8 cellular contexts compared by ENCODE assay signal in genomic region chr14:67620217-67620789, GRCh38. TPM values are rescaled to one million over a fixed set of nuclear protein-coding genes. Genes with fewer than 3 reads are reported as not detected.
DNase-seq lines count a peak whose midpoint lies in the region; ATAC-seq and TF ChIP-seq lines count a peak whose summit lies in the region.

No MANE protein-coding gene starts in this region.

- 5% methylated on average over 11 to 19 of the region's 19 CpGs for WGBS in endodermal cell (ENCODE audit: insufficient coverage in 1 of 2, insufficient read length in 1 of 2), 2 experiments
- WGBS in aorta, 2 donors, result 2 to 3% methylated on average over 19 of the region's 19 CpGs

- H3K9me3 ChIP-seq in Panc1 (ENCODE audit: control insufficient read depth, insufficient read depth, low read depth, low read length) (no peaks in the 10 kb centered on the region), endodermal cell (ENCODE audit: control insufficient read depth, low read length) (no peaks in the 10 kb centered on the region), muscle layer of duodenum (ENCODE audit: control insufficient read depth in 1 of 2, low read length in 2 of 2) (no peaks in the 10 kb centered on the region), aorta (ENCODE audit: control insufficient read depth, low read length) (no peaks in the 10 kb centered on the region)

- no peaks in the 10 kb centered on the region for H3K9me3 Mint-ChIP-seq in activated CD4-positive, alpha-beta T cell treated with anti-CD3 and anti-CD28 coated beads, Interleukin-2, amount 10 ng/mL, durations not matched to agents 7 days and 5 days
- peaks cover 5% of the 10 kb centered on the region for H3K9me3 Mint-ChIP-seq in endodermal cell

- intact Hi-C loops in Panc1 (cut with micrococcal nuclease; ENCODE audit: unreplicated experiment), result no loop called here
- intact Hi-C loops in aorta (cut with DNase I), result no loop called here

- no peak overlapping the region for H3K27ac ChIP-seq in Panc1 (ENCODE audit: low read length)
- no peak overlapping the region for H3K27ac ChIP-seq in endodermal cell (ENCODE audit: low read depth, low read length)
- no peak overlapping the region for H3K27ac ChIP-seq in muscle layer of duodenum (ENCODE audit: low read length)
- peak overlapping the region in 1 of 2 donors; percentile 66 for H3K27ac ChIP-seq in aorta (ENCODE audit: low read depth in 1 of 2, low read length in 2 of 2)

- peak overlapping the region; percentile 4 for H3K27ac Mint-ChIP-seq in activated CD4-positive, alpha-beta T cell treated with anti-CD3 and anti-CD28 coated beads, Interleukin-2, amount 10 ng/mL, durations not matched to agents 7 days and 5 days
- H3K27ac Mint-ChIP-seq in endodermal cell, result peak overlapping the region; percentile 97

- no TSS peak for BruUV-seq in Panc1 (replicated peaks; lab: Mats Ljungman, UMichigan)

- no peaks in the 10 kb centered on the region for H3K27me3 ChIP-seq in Panc1 (ENCODE audit: control insufficient read depth, insufficient read depth, low read length)
- peaks cover 12% of the 10 kb centered on the region for H3K27me3 ChIP-seq in endodermal cell (ENCODE audit: control insufficient read depth, insufficient read depth, low read length, poor library complexity, severe bottlenecking)
- H3K27me3 ChIP-seq in muscle layer of duodenum (ENCODE audit: low read depth, low read length), result no peaks in the 10 kb centered on the region
- no peaks in the 10 kb centered on the region for H3K27me3 ChIP-seq in aorta (ENCODE audit: control insufficient read depth in 1 of 2, insufficient read depth in 2 of 2, low read length in 1 of 2)

- peaks cover 33% of the 10 kb centered on the region for H3K4me1 Mint-ChIP-seq in activated CD4-positive, alpha-beta T cell treated with anti-CD3 and anti-CD28 coated beads, Interleukin-2, amount 10 ng/mL, durations not matched to agents 7 days and 5 days
- peaks cover 17% of the 10 kb centered on the region for H3K4me1 Mint-ChIP-seq in endodermal cell

- peak; percentile 33 for ATAC-seq in Panc1
- peak; percentile 36 for ATAC-seq in aorta (ENCODE audit: low FRiP score)
- ATAC-seq in HG03159 (IDR thresholded peaks at IDR 0.05; ENCODE audit: unreplicated experiment), result no peak

- DNase-seq in activated CD4-positive, alpha-beta T cell treated with anti-CD3 and anti-CD28 coated beads, Interleukin-2, amount 10 ng/mL, durations not matched to agents 7 days and 5 days, result peak; percentile 10
- DNase-seq in activated CD4-positive, alpha-beta T cell treated with anti-CD3 and anti-CD28 coated beads for 48 hours, result no peak
- DNase-seq in Panc1 (ENCODE audit: low read depth, low spot score) (no peak), endodermal cell (peak; percentile 84), aorta (peak in 1 of 2 donors; percentile 77), NCI-H446 (lab: John Stamatoyannopoulos, UW) (no peak)

- CTCF ChIA-PET in activated CD4-positive, alpha-beta T cell treated with anti-CD3 and anti-CD28 coated beads, Interleukin-2, amount 10 ng/mL, durations not matched to agents 7 days and 5 days (lab: Charles Lee), result interaction anchor here (0.5 to 4.7 kb wide), 6 partner anchors 39 to 260 kb away, joined by 3 to 26 read pairs (median 4); partner anchors contain the start of genes ATP6V1D, EIF2S1 and RDH11
- CTCF ChIA-PET in Panc1 (lab: Charles Lee), result interaction anchor here (0.6 to 0.9 kb wide), 3 partner anchors 37 to 107 kb away, joined by 3 to 4 read pairs (median 3); no protein-coding TSS in a partner anchor

- in situ Hi-C loops in Panc1 (cut with HindIII; ENCODE audit: low pct_unique_long_range_greater_than_20kb, low sequenced_read_pairs), result no loop called here

- no peaks in the 10 kb centered on the region for H3K36me3 ChIP-seq in Panc1 (ENCODE audit: control insufficient read depth, insufficient read depth, low read length)
- no peaks in the 10 kb centered on the region for H3K36me3 ChIP-seq in endodermal cell (ENCODE audit: control insufficient read depth, insufficient read depth, low read length)
- H3K36me3 ChIP-seq in muscle layer of duodenum (ENCODE audit: control insufficient read depth in 1 of 2, insufficient read depth in 2 of 2, low read length in 2 of 2), result no peaks in the 10 kb centered on the region
- H3K36me3 ChIP-seq in aorta (ENCODE audit: control insufficient read depth in 1 of 2, insufficient read depth in 2 of 2, low read length in 1 of 2), result no peaks in the 10 kb centered on the region

- H3K36me3 Mint-ChIP-seq in activated CD4-positive, alpha-beta T cell treated with anti-CD3 and anti-CD28 coated beads, Interleukin-2, amount 10 ng/mL, durations not matched to agents 7 days and 5 days (ENCODE audit: low read depth), result no peaks in the 10 kb centered on the region
- H3K36me3 Mint-ChIP-seq in endodermal cell (ENCODE audit: low read depth), result peaks cover 17% of the 10 kb centered on the region

- H3K9ac ChIP-seq in endodermal cell (ENCODE audit: extremely low read depth, low read length, poor library complexity, severe bottlenecking), result peak overlapping the region; percentile 73

- H3K4me3 Mint-ChIP-seq in activated CD4-positive, alpha-beta T cell treated with anti-CD3 and anti-CD28 coated beads, Interleukin-2, amount 10 ng/mL, durations not matched to agents 7 days and 5 days, result peak overlapping the region; percentile 75
- peak overlapping the region; percentile 79 for H3K4me3 Mint-ChIP-seq in endodermal cell

- peaks cover 9% of the 10 kb centered on the region for H3K4me1 ChIP-seq in Panc1 (ENCODE audit: control insufficient read depth, insufficient read depth, low read length)
- H3K4me1 ChIP-seq in endodermal cell (ENCODE audit: control insufficient read depth, insufficient read depth, low read length), result peaks cover 13% of the 10 kb centered on the region
- H3K4me1 ChIP-seq in muscle layer of duodenum (ENCODE audit: control insufficient read depth in 1 of 2, insufficient read depth in 2 of 2, low read length in 2 of 2), result peaks cover 6 to 26% of the 10 kb centered on the region in 2 donors
- peaks cover 0 to 2% of the 10 kb centered on the region in 2 donors for H3K4me1 ChIP-seq in aorta (ENCODE audit: control insufficient read depth in 1 of 2, insufficient read depth in 2 of 2, low read length in 2 of 2)

- H3K4me3 ChIP-seq in Panc1 (ENCODE audit: low read depth in 2 of 2, low read length in 2 of 2) (peak overlapping the region; percentile 58 to 71), endodermal cell (ENCODE audit: low read length) (peak overlapping the region; percentile 87), muscle layer of duodenum (ENCODE audit: low read depth in 1 of 2, low read length in 2 of 2) (peak overlapping the region; percentile 64 to 75), aorta (ENCODE audit: low read length in 2 of 2) (peak overlapping the region; percentile 29 to 42)

- peaks cover 14% of the 10 kb centered on the region for H3K27me3 Mint-ChIP-seq in activated CD4-positive, alpha-beta T cell treated with anti-CD3 and anti-CD28 coated beads, Interleukin-2, amount 10 ng/mL, durations not matched to agents 7 days and 5 days
- H3K27me3 Mint-ChIP-seq in endodermal cell (ENCODE audit: insufficient read depth), result peaks cover 18% of the 10 kb centered on the region

- no peak for TF ChIP-seq CTCF in Panc1 (IDR thresholded peaks at IDR 0.05)
- no peak for TF ChIP-seq CTCF in endodermal cell (conservative IDR thresholded peaks at IDR 0.05)

- POLR2A ChIA-PET in activated CD4-positive, alpha-beta T cell treated with anti-CD3 and anti-CD28 coated beads, Interleukin-2, amount 10 ng/mL, durations not matched to agents 7 days and 5 days (lab: Charles Lee), result interaction anchor here (0.7 kb wide), 1 partner anchor 31 kb away, joined by 3 read pairs; no protein-coding TSS in a partner anchor
- POLR2A ChIA-PET in Panc1 (lab: Charles Lee), result no interaction called here

RNA-seq across cellular contexts. Expression of gene ARG2, which starts 0.6 kb away (rescaled TPM):
- 1 to 10 TPM; 1.0 to 1.6 TPM for total RNA-seq in activated CD4-positive, alpha-beta T cell treated with anti-CD3 and anti-CD28 coated beads, Interleukin-2, amount 10 ng/mL, durations not matched to agents 7 days and 5 days
- total RNA-seq in Panc1 (2021; ENCODE audit: unreplicated experiment) (1.1 TPM), endodermal cell (10 to 100 TPM; 19.4 to 25.4 TPM), aorta (1 to 10 TPM; 4.1 to 8.5 TPM)
- 0.48 TPM for polyA plus RNA-seq in Panc1 (2012; ENCODE audit: insufficient read length)
- polyA plus RNA-seq in endodermal cell (2013, experiment 1 of 2), result 17.2 TPM
- 16.2 TPM for polyA plus RNA-seq in endodermal cell (2013, experiment 2 of 2)
- polyA plus RNA-seq in aorta, result 1 to 10 TPM; 4.8 to 7.4 TPM

RNA-seq across cellular contexts. Expression of gene PIGH, which starts 20.2 kb away (rescaled TPM):
- total RNA-seq in activated CD4-positive, alpha-beta T cell treated with anti-CD3 and anti-CD28 coated beads, Interleukin-2, amount 10 ng/mL, durations not matched to agents 7 days and 5 days, result 10 to 100 TPM; 17.4 to 18.5 TPM
- total RNA-seq in Panc1 (2021; ENCODE audit: unreplicated experiment) (13.3 TPM), endodermal cell (1 to 10 TPM; 4.5 to 7.5 TPM), aorta (10 to 100 TPM; 17.9 to 18.0 TPM)
- 10.0 TPM for polyA plus RNA-seq in Panc1 (2012; ENCODE audit: insufficient read length)
- 20.4 TPM for polyA plus RNA-seq in endodermal cell (2013, experiment 1 of 2)
- 17.6 TPM for polyA plus RNA-seq in endodermal cell (2013, experiment 2 of 2)
- polyA plus RNA-seq in aorta, result 10 to 100 TPM; 16.3 to 35.7 TPM

RNA-seq across cellular contexts. Expression of gene VTI1B, which starts 54.1 kb away (rescaled TPM):
- 10 to 100 TPM; 62.7 to 71.4 TPM for total RNA-seq in activated CD4-positive, alpha-beta T cell treated with anti-CD3 and anti-CD28 coated beads, Interleukin-2, amount 10 ng/mL, durations not matched to agents 7 days and 5 days
- total RNA-seq in Panc1 (2021; ENCODE audit: unreplicated experiment), result 84.9 TPM
- 77.0 TPM for polyA plus RNA-seq in Panc1 (2012; ENCODE audit: insufficient read length)
- total RNA-seq in endodermal cell, result 100 to 1,000 TPM; 118 to 120 TPM
- 71.4 TPM for polyA plus RNA-seq in endodermal cell (2013, experiment 1 of 2)
- polyA plus RNA-seq in endodermal cell (2013, experiment 2 of 2), result 63.9 TPM
- 10 to 100 TPM; 94.0 to 95.4 TPM for total RNA-seq in aorta
- polyA plus RNA-seq in aorta, result 100 to 1,000 TPM in 1 of 2 donors, 10 to 100 TPM in 1; 88.9 to 140 TPM

Comparison
In these comparisons a context has a peak if more than half of its experiments do, and no peak if none do; other contexts are left out.
1. DNase-seq: peak in activated CD4-positive, alpha-beta T cell treated with anti-CD3 and anti-CD28 coated beads, Interleukin-2, amount 10 ng/mL, durations not matched to agents 7 days and 5 days (single experiment) and endodermal cell (single experiment); none in activated CD4-positive, alpha-beta T cell treated with anti-CD3 and anti-CD28 coated beads for 48 hours (single experiment), Panc1 (single experiment) and NCI-H446 (0 of 2).
2. H3K4me3 ChIP-seq: peak in every context shown above with its lines; median percentile 87 in endodermal cell; 70 in muscle layer of duodenum; 64 in Panc1; 36 in aorta.